ENCODE assay signal across 8 cellular contexts in genomic region chr10:26290236-26290635, GRCh38.
"Had no signal": no experiment of that assay in that cellular context is flagged by ENCODE, and none has a peak within 500 bp of the region (broad histone marks: within the 10 kb centered on the region; RNA-seq: fewer than 3 reads in every experiment).

No MANE protein-coding gene starts in this region.

- H2AFZ ChIP-seq: GM23248, GM23338 had no signal

- H3K4me1 ChIP-seq: HAP-1 had no signal

- DNase-seq: GM23248, GOT3, H7, H9, HCEC 1CT, HFFc6 had no signal

- H3K4me2 ChIP-seq: GM23338 had no signal

- H3K4me3 ChIP-seq: GM23248, GM23338, HAP-1 had no signal

- H3K9ac ChIP-seq: GM23248 had no signal

- H3K9me3 ChIP-seq: HAP-1 had no signal

- H3K36me3 ChIP-seq: HAP-1 had no signal

- H3K27ac ChIP-seq: GM23248 had no signal
